In genomic region chr9:120755827-120756434, GRCh38 we compare ENCODE assay signal across 8 cellular contexts. TPM values are rescaled to one million over a fixed set of nuclear protein-coding genes. Genes with fewer than 3 reads are reported as not detected.
A peak's percentile ranks its signal among the peaks of the same experiment; 100 is the strongest.
DNase-seq lines count a peak whose midpoint lies in the region; ATAC-seq and TF ChIP-seq lines count a peak whose summit lies in the region.

No MANE protein-coding gene starts in this region.

- no peaks in the 10 kb centered on the region for H4K20me1 ChIP-seq in H9 (ENCODE audit: control insufficient read depth, insufficient read depth, insufficient read length)

- no peaks in the 10 kb centered on the region for H3K23me2 ChIP-seq in H9 (ENCODE audit: insufficient read length, low read depth, low read length, poor library complexity, severe bottlenecking)

- H3K4me1 ChIP-seq in H9 (ENCODE audit: insufficient read depth, low read length), result no peaks in the 10 kb centered on the region; the same call in 1 of the 2 replicates

- no peaks in the 10 kb centered on the region for H3K9me3 ChIP-seq in H9 (ENCODE audit: control insufficient read depth, low read depth, low read length)

- no CpG with 5 or more reads among the region's 6 CpGs for WGBS in H9 (ENCODE audit: extremely low coverage, insufficient read length, low lambda C conversion rate)

- no peak overlapping the region for H2BK15ac ChIP-seq in H9 (ENCODE audit: low read depth, low read length)

- H4K91ac ChIP-seq in H9 (ENCODE audit: insufficient read length, low read depth, low read length), result no peak overlapping the region

- H3K79me2 ChIP-seq in H9 (ENCODE audit: insufficient read depth, low read length), result no peaks in the 10 kb centered on the region

- no peak overlapping the region for H2AK5ac ChIP-seq in H9 (ENCODE audit: insufficient read length, low read length)

- H3K56ac ChIP-seq in H9 (ENCODE audit: insufficient read length, low read depth, low read length), result no peak overlapping the region

- H3K9ac ChIP-seq in H9 (ENCODE audit: extremely low read depth, insufficient read length, low read length), result no peak overlapping the region

- H3K36me3 Mint-ChIP-seq in H9 (ENCODE audit: insufficient read depth in 1 of 3, low read depth in 3 of 3), result peaks cover 2 to 3% (median 3%) of the 10 kb centered on the region in 3 experiments; a peak in 5 of 7 replicates

- no peak overlapping the region for H4K8ac ChIP-seq in H9 (replicated peaks; ENCODE audit: insufficient read length, low read depth, low read length)

- H3K9me3 Mint-ChIP-seq in H9, result no peaks in the 10 kb centered on the region

- H3K4ac ChIP-seq in H9 (ENCODE audit: low read depth, low read length), result no peak overlapping the region

- no peak overlapping the region for H3K4me3 Mint-ChIP-seq in H9

- H4K5ac ChIP-seq in H9 (ENCODE audit: insufficient read length, low read depth, low read length), result no peak overlapping the region

- no peak overlapping the region for H2BK20ac ChIP-seq in H9 (ENCODE audit: low read depth, low read length, poor library complexity, severe bottlenecking)

- H3K18ac ChIP-seq in H9 (ENCODE audit: insufficient read length, low read depth, low read length), result no peak overlapping the region

- no peak overlapping the region for H3K4me2 ChIP-seq in H9 (ENCODE audit: insufficient read depth, insufficient read length, low read length)

- no peaks in the 10 kb centered on the region for H3K79me1 ChIP-seq in H9 (ENCODE audit: insufficient read depth, low read depth, low read length, poor library complexity, severe bottlenecking)

- H2BK5ac ChIP-seq in H9 (ENCODE audit: insufficient read length, low read length), result no peak overlapping the region

- H2BK12ac ChIP-seq in H9 (ENCODE audit: insufficient read length, low read depth, low read length), result no peak overlapping the region

- H3K27ac Mint-ChIP-seq in H9, result no peak overlapping the region

- no peak overlapping the region for H3K14ac ChIP-seq in H9 (ENCODE audit: insufficient read depth, low read length)

- no peaks in the 10 kb centered on the region for H3K27me3 Mint-ChIP-seq in H9 (ENCODE audit: low read depth)

- H3K27ac ChIP-seq in H9 (ENCODE audit: insufficient read length, low read depth, low read length), result no peak overlapping the region

- no peaks in the 10 kb centered on the region for H3K27me3 ChIP-seq in H9 (ENCODE audit: insufficient read depth, low read length)

- no peak overlapping the region for H3K23ac ChIP-seq in H9 (ENCODE audit: insufficient read length, low read depth, low read length)

- TF ChIP-seq CTCF in H9 (conservative IDR thresholded peaks at IDR 0.05), result peak; percentile 91

- no peaks in the 10 kb centered on the region for H3K4me1 Mint-ChIP-seq in H9

- ATAC-seq in HG02571 (IDR thresholded peaks at IDR 0.05; ENCODE audit: unreplicated experiment), result no peak

- H2BK120ac ChIP-seq in H9 (ENCODE audit: low read depth, low read length, poor library complexity, severe bottlenecking), result no peak overlapping the region

- no peak overlapping the region for H2AFZ ChIP-seq in H9 (ENCODE audit: low read length)

- H3T11ph ChIP-seq in H9 (ENCODE audit: low read length), result no peak overlapping the region

- peak; percentile 71 for DNase-seq in DMS53 (lab: John Stamatoyannopoulos, UW)
- peak; percentile 50 for DNase-seq in H9
- peak; percentile 66 for DNase-seq in NCI-H2227 (lab: John Stamatoyannopoulos, UW; ENCODE audit: unreplicated experiment)
- DNase-seq in activated CD4-positive, alpha-beta T cell treated with anti-CD3 and anti-CD28 coated beads, Interleukin-2, amount 50 U/mL, for 1 hour, result peak; percentile 62
- peak; percentile 78 for DNase-seq in dermis blood vessel endothelial cell
- peak; percentile 45 to 59 for DNase-seq in lung microvascular endothelial cell (ENCODE audit: low read depth in 2 of 2)
- DNase-seq in stimulated activated CD8-positive, alpha-beta memory T cell treated with anti-CD3 and anti-CD28 coated beads, Interleukin-2, amount 100 ng/mL, for 1 hour (ENCODE audit: low read depth in 2 of 2), result peak; percentile 39 to 44

RNA-seq across cellular contexts. Expression of gene FBXW2, which starts 37.3 kb away (rescaled TPM):
- total RNA-seq in H9 (2021) (60.9 and 62.1 TPM in 2 replicates), dermis blood vessel endothelial cell (47.5 and 55.7 TPM in 2 replicates), lung microvascular endothelial cell (21.6 and 25.8 TPM in 2 replicates)

RNA-seq across cellular contexts. Expression of gene MEGF9, which starts 41.7 kb away (rescaled TPM):
- total RNA-seq in H9 (2021) (0.94 and 0.99 TPM in 2 replicates), dermis blood vessel endothelial cell (8.7 and 9.7 TPM in 2 replicates), lung microvascular endothelial cell (4.8 and 5.4 TPM in 2 replicates)
